Comparison of ENCODE assay signal across 16 cellular contexts in the genomic region with DNA sequence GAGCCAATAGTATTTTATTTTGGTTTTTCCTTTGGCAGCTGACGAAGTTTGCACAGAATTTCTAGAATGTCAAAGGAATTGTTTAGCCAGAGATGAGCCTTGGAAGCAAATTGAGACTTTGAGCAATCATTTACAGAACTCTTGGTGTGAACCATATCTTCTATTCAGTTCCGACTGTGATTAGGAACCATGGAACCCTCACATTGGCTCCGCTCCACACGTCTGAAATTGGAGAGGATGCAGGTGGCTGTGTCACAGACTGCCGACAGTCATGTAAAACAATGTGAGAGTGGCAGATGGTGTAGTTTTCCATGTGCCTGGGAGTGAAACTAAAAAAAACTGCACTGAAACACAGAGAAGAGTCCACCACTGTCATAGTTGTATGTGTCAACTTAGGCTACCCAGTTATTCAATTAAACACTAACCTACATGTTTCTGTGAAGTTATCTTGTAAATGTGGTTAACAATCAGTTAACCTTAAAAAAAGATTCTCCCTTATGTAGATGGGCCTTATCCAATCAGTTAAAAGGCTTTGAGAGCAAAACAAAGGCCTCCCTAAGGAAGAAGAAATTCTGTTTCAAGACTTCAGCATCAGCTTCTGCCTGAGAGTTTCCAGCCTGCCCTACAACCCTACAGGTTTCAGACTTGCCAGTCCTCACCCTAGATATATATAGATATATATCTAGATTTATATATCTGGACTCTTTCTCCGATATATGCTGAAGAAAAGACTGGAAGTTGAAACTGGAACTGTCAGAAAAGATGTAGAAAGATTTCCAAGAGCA. TPM values are rescaled to one million over a fixed set of nuclear protein-coding genes. Genes with fewer than 3 reads are reported as not detected.
DNase-seq lines count a peak whose midpoint lies in the region; ATAC-seq and TF ChIP-seq lines count a peak whose summit lies in the region.
"Had no signal": no experiment of that assay in that cellular context is flagged by ENCODE, and none has a peak within 500 bp of the region (broad histone marks: within the 10 kb centered on the region; RNA-seq: fewer than 3 reads in every experiment).

No MANE protein-coding gene starts in this region.

- ATAC-seq in activated CD4-positive, alpha-beta T cell treated with anti-CD3 and anti-CD28 coated beads for 36 hours, result no peak
- no peak for ATAC-seq in psoas muscle
- no peak for ATAC-seq in stimulated activated naive CD8-positive, alpha-beta T cell treated with anti-CD3 and anti-CD28 coated beads, Interleukin-15, Interleukin-2, amounts not matched to agents 100 U/mL and 50 U/mL, for 24 hours
- ATAC-seq: effector memory CD8-positive, alpha-beta T cell; mucosa of descending colon had no signal

- 30 to 42% (median 34%) methylated on average over 6 of the region's 6 CpGs for WGBS in psoas muscle, 3 donors

- peaks cover 55% of the 10 kb centered on the region for H3K4me1 Mint-ChIP-seq in activated CD4-positive, alpha-beta T cell treated with anti-CD3 and anti-CD28 coated beads, Interleukin-2, amount 10 ng/mL, durations not matched to agents 7 days and 5 days
- peaks cover 49% of the 10 kb centered on the region for H3K4me1 Mint-ChIP-seq in activated CD4-positive, alpha-beta T cell treated with anti-CD3 and anti-CD28 coated beads for 36 hours

- CTCF ChIA-PET in activated CD4-positive, alpha-beta T cell treated with anti-CD3 and anti-CD28 coated beads, Interleukin-2, amount 10 ng/mL, durations not matched to agents 7 days and 5 days (lab: Charles Lee), result interaction anchor here (0.8 to 1.8 kb wide), 3 partner anchors 11 to 193 kb away, joined by 3 to 5 read pairs (median 4); no protein-coding TSS in a partner anchor
- CTCF ChIA-PET in activated CD4-positive, alpha-beta T cell treated with anti-CD3 and anti-CD28 coated beads for 36 hours (lab: Charles Lee), result no interaction called here

- H3K9me3 ChIP-seq in ascending aorta (no peaks in the 10 kb centered on the region), psoas muscle (no peaks in the 10 kb centered on the region)
- H3K9me3 ChIP-seq: mucosa of descending colon, spleen had no signal

- peaks cover 9% of the 10 kb centered on the region for H3K36me3 Mint-ChIP-seq in activated CD4-positive, alpha-beta T cell treated with anti-CD3 and anti-CD28 coated beads, Interleukin-2, amount 10 ng/mL, durations not matched to agents 7 days and 5 days (ENCODE audit: low read depth)
- H3K36me3 Mint-ChIP-seq in activated CD4-positive, alpha-beta T cell treated with anti-CD3 and anti-CD28 coated beads for 36 hours (ENCODE audit: low read depth), result peaks cover 8% of the 10 kb centered on the region

- H3K36me3 ChIP-seq in ascending aorta, result no peaks in the 10 kb centered on the region
- H3K36me3 ChIP-seq in psoas muscle (ENCODE audit: insufficient read depth in 1 of 2, low read depth in 1 of 2), result no peaks in the 10 kb centered on the region

- no peak for DNase-seq in activated CD4-positive, alpha-beta T cell treated with anti-CD3 and anti-CD28 coated beads, Interleukin-2, amount 10 ng/mL, durations not matched to agents 7 days and 5 days
- DNase-seq in activated CD4-positive, alpha-beta T cell treated with anti-CD3 and anti-CD28 coated beads for 36 hours, result no peak
- DNase-seq in NCI-H2029 treated with DMSO at 0.1 percent for 48 hours (lab: John Stamatoyannopoulos, UW) (peak; percentile 68), ascending aorta (ENCODE audit: low spot score in 2 of 2) (peak in 1 of 2 donors; percentile 49), psoas muscle (no peak), Kasumi-1 (lab: John Stamatoyannopoulos, UW) (no peak), germinal center (ENCODE audit: low spot score) (no peak)
- DNase-seq in stimulated activated naive CD8-positive, alpha-beta T cell treated with anti-CD3 and anti-CD28 coated beads, Interleukin-15, Interleukin-2, amounts not matched to agents 100 U/mL and 50 U/mL, for 24 hours, result no peak
- DNase-seq: activated CD4-positive, alpha-beta T cell treated with anti-CD3 and anti-CD28 coated beads, Interleukin-2, amount 50 U/mL, for 4 hours; effector memory CD8-positive, alpha-beta T cell; H9; mucosa of descending colon; NCI-H1092 treated with DMSO at 0.1 percent for 48 hours; spleen had no signal

- H3K4me3 ChIP-seq in ascending aorta, result no peak overlapping the region
- H3K4me3 ChIP-seq in psoas muscle, result peak overlapping the region; percentile 2
- H3K4me3 ChIP-seq: mucosa of descending colon, spleen had no signal

- peak overlapping the region; percentile 36 for H3K27ac Mint-ChIP-seq in activated CD4-positive, alpha-beta T cell treated with anti-CD3 and anti-CD28 coated beads, Interleukin-2, amount 10 ng/mL, durations not matched to agents 7 days and 5 days
- no peak overlapping the region for H3K27ac Mint-ChIP-seq in activated CD4-positive, alpha-beta T cell treated with anti-CD3 and anti-CD28 coated beads for 36 hours

- H3K9me3 Mint-ChIP-seq in activated CD4-positive, alpha-beta T cell treated with anti-CD3 and anti-CD28 coated beads, Interleukin-2, amount 10 ng/mL, durations not matched to agents 7 days and 5 days, result no peaks in the 10 kb centered on the region
- H3K9me3 Mint-ChIP-seq in activated CD4-positive, alpha-beta T cell treated with anti-CD3 and anti-CD28 coated beads for 36 hours (ENCODE audit: low read depth), result no peaks in the 10 kb centered on the region

- H3K4me1 ChIP-seq in ascending aorta (peaks cover 5 to 30% of the 10 kb centered on the region in 2 donors), psoas muscle (peaks cover 24% of the 10 kb centered on the region)

- H3K27ac ChIP-seq in ascending aorta (peak overlapping the region; percentile 92 to 99), psoas muscle (no peak overlapping the region)

- POLR2A ChIA-PET in activated CD4-positive, alpha-beta T cell treated with anti-CD3 and anti-CD28 coated beads, Interleukin-2, amount 10 ng/mL, durations not matched to agents 7 days and 5 days (lab: Charles Lee), result no interaction called here
- POLR2A ChIA-PET in activated CD4-positive, alpha-beta T cell treated with anti-CD3 and anti-CD28 coated beads for 36 hours (lab: Charles Lee), result no interaction called here

- intact Hi-C loops in activated CD4-positive, alpha-beta T cell treated with anti-CD3 and anti-CD28 coated beads for 36 hours (cut with DNase I, micrococcal nuclease), result loop anchor here in 1 of 2 experiments (5.0 to 10.0 kb wide), 4 partner anchors 78 to 940 kb away; a partner anchor contains a TSS
- intact Hi-C loops in ascending aorta (cut with DNase I), result loop anchor here (5.0 to 10.0 kb wide), 4 partner anchors 223 to 360 kb away; a partner anchor contains a TSS
- intact Hi-C loops in psoas muscle (cut with DNase I), result loop anchor here in 1 of 2 donors (10.0 kb wide), 2 partner anchors 220 to 510 kb away; a partner anchor contains a TSS

- TF ChIP-seq CTCF in ascending aorta (IDR thresholded peaks at IDR 0.05) (no peak), psoas muscle (IDR thresholded peaks at IDR 0.05) (no peak)

- H3K27me3 ChIP-seq in ascending aorta (no peaks in the 10 kb centered on the region), psoas muscle (ENCODE audit: insufficient read depth in 3 of 3, low read length in 2 of 3) (no peaks in the 10 kb centered on the region)
- H3K27me3 ChIP-seq: spleen had no signal

- H3K4me3 Mint-ChIP-seq in activated CD4-positive, alpha-beta T cell treated with anti-CD3 and anti-CD28 coated beads, Interleukin-2, amount 10 ng/mL, durations not matched to agents 7 days and 5 days, result no peak overlapping the region
- H3K4me3 Mint-ChIP-seq in activated CD4-positive, alpha-beta T cell treated with anti-CD3 and anti-CD28 coated beads for 36 hours, result no peak overlapping the region

- H3K27me3 Mint-ChIP-seq in activated CD4-positive, alpha-beta T cell treated with anti-CD3 and anti-CD28 coated beads, Interleukin-2, amount 10 ng/mL, durations not matched to agents 7 days and 5 days, result peaks cover 2% of the 10 kb centered on the region
- H3K27me3 Mint-ChIP-seq in activated CD4-positive, alpha-beta T cell treated with anti-CD3 and anti-CD28 coated beads for 36 hours, result no peaks in the 10 kb centered on the region

RNA-seq across cellular contexts. Expression of a gene that starts 3.3 kb away (rescaled TPM):
- 10 to 100 TPM; 85.7 to 93.0 TPM for total RNA-seq in activated CD4-positive, alpha-beta T cell treated with anti-CD3 and anti-CD28 coated beads, Interleukin-2, amount 10 ng/mL, durations not matched to agents 7 days and 5 days
- total RNA-seq in activated CD4-positive, alpha-beta T cell treated with anti-CD3 and anti-CD28 coated beads for 36 hours, result 10 to 100 TPM; 63.6 to 86.4 TPM
- 20.6 TPM for total RNA-seq in ascending aorta
- total RNA-seq in psoas muscle, result 10 to 100 TPM; 18.5 to 38.4 (median 27.8) TPM
- polyA plus RNA-seq in psoas muscle, result 10 to 100 TPM; 15.5 to 63.9 (median 43.9) TPM

RNA-seq across cellular contexts. Expression of a gene that starts 34.8 kb away (rescaled TPM):
- not detected for total RNA-seq in activated CD4-positive, alpha-beta T cell treated with anti-CD3 and anti-CD28 coated beads, Interleukin-2, amount 10 ng/mL, durations not matched to agents 7 days and 5 days
- not detected for total RNA-seq in activated CD4-positive, alpha-beta T cell treated with anti-CD3 and anti-CD28 coated beads for 36 hours
- total RNA-seq in ascending aorta, result not detected
- total RNA-seq in psoas muscle, result not detected
- polyA plus RNA-seq in psoas muscle, result not detected
- total RNA-seq: mucosa of descending colon, SK-MEL-5 had no signal
- polyA plus RNA-seq: adipose tissue had no signal
